11 cellular contexts compared by ENCODE assay signal in genomic region chr15:38050529-38050928, GRCh38.
DNase-seq lines count a peak whose midpoint lies in the region; ATAC-seq, FAIRE-seq and TF ChIP-seq lines count a peak whose summit lies in the region.
"Had no signal": no experiment of that assay in that cellular context is flagged by ENCODE, and none has a peak within 500 bp of the region (broad histone marks: within the 10 kb centered on the region; RNA-seq: fewer than 3 reads in every experiment).

No MANE protein-coding gene starts in this region.

- H3K27me3 ChIP-seq in lower lobe of right lung (ENCODE audit: low read depth) (no peaks in the 10 kb centered on the region), mesendoderm (ENCODE audit: insufficient read depth, low read length, poor library complexity) (no peaks in the 10 kb centered on the region)

- TF ChIP-seq EP300 in A549 (IDR thresholded peaks at IDR 0.05), result no peak

- no peak overlapping the region for H3K56ac ChIP-seq in mesendoderm (ENCODE audit: low read length)

- no peak overlapping the region for H2BK120ac ChIP-seq in mesendoderm (ENCODE audit: low read depth, low read length)

- 12% methylated on average over 3 of the region's 3 CpGs for WGBS in A549 (ENCODE audit: missing lambda C conversion rate)
- no CpG with 5 or more reads among the region's 3 CpGs for WGBS in mesendoderm (ENCODE audit: extremely low coverage, insufficient coverage, low lambda C conversion rate)

- H2BK5ac ChIP-seq in mesendoderm (ENCODE audit: low read length), result no peak overlapping the region

- no peak overlapping the region for H3K9ac ChIP-seq in mesendoderm (ENCODE audit: low read length)

- TF ChIP-seq POLR2A in A549 (IDR thresholded peaks at IDR 0.05; ENCODE audit: low read length), result no peak

- H3K79me2 ChIP-seq in mesendoderm (ENCODE audit: control insufficient read depth, insufficient read depth, low read length), result no peaks in the 10 kb centered on the region

- H3K9me3 ChIP-seq in A549, result no peaks in the 10 kb centered on the region
- H3K9me3 ChIP-seq in lower lobe of right lung, result no peaks in the 10 kb centered on the region

- H3K18ac ChIP-seq in mesendoderm (ENCODE audit: low read length), result no peak overlapping the region

- H3K79me1 ChIP-seq in mesendoderm (ENCODE audit: low read length), result no peaks in the 10 kb centered on the region

- H4K8ac ChIP-seq in mesendoderm (ENCODE audit: low read depth, low read length), result no peak overlapping the region

- peaks cover 4% of the 10 kb centered on the region; the same call in 1 of the 3 replicates for H3K4me1 ChIP-seq in A549
- H3K4me1 ChIP-seq in lower lobe of right lung, result no peaks in the 10 kb centered on the region
- no peaks in the 10 kb centered on the region for H3K4me1 ChIP-seq in mesendoderm (ENCODE audit: control insufficient read depth, low read depth, low read length)

- no peak overlapping the region for H3K23ac ChIP-seq in mesendoderm (ENCODE audit: low read length)

- intact Hi-C loops in lower lobe of right lung (cut with DNase I), result no loop called here

- H3K36me3 ChIP-seq in lower lobe of right lung (no peaks in the 10 kb centered on the region), mesendoderm (ENCODE audit: control insufficient read depth, insufficient read depth, low read length) (no peaks in the 10 kb centered on the region)
- H3K36me3 ChIP-seq: WERI-Rb-1 had no signal

- no peak overlapping the region for H3K4ac ChIP-seq in mesendoderm (ENCODE audit: low read depth, low read length)

- no peak overlapping the region for H3K4me3 ChIP-seq in A549
- no peak overlapping the region for H3K4me3 ChIP-seq in lower lobe of right lung
- H3K4me3 ChIP-seq in mesendoderm (ENCODE audit: low read length), result no peak overlapping the region

- H4K5ac ChIP-seq in mesendoderm (ENCODE audit: low read length), result no peak overlapping the region

- no peak for ATAC-seq in A549
- ATAC-seq in lower lobe of right lung, result peak; percentile 62 to 75
- ATAC-seq in GM18520 (IDR thresholded peaks at IDR 0.05; ENCODE audit: unreplicated experiment), result no peak

- POLR2A ChIA-PET in A549 (lab: Yijun Ruan, JAX), result no interaction called here

- no peak for FAIRE-seq in A549 (lab: Jason Lieb, UNC)

- H3K4me2 ChIP-seq in A549 (0 out of 3 replicates have a peak overlapping the region, but pooled peaks have one; percentile 21), mesendoderm (ENCODE audit: low read length) (no peak overlapping the region)

- no peak overlapping the region for H2BK15ac ChIP-seq in mesendoderm (replicated peaks; ENCODE audit: low read depth)

- TF ChIP-seq CTCF in A549 (IDR thresholded peaks at IDR 0.05) (no peak), lower lobe of right lung (IDR thresholded peaks at IDR 0.05) (no peak)

- CTCF ChIA-PET in A549 (lab: Yijun Ruan, JAX), result interaction anchor here (1.2 to 1.6 kb wide), 2 partner anchors 48 to 54 kb away, joined by 3 to 5 read pairs; no protein-coding TSS in a partner anchor

- DNase-seq in A549 (ENCODE audit: low read depth in 1 of 2, low spot score in 1 of 2), result no peak
- DNase-seq in HuH-7 (ENCODE audit: low spot score), result peak; percentile 10
- DNase-seq in dermis blood vessel endothelial cell, result peak; percentile 67
- no peak for DNase-seq in lower lobe of right lung
- DNase-seq in DMS153 treated with DMSO at 0.1 percent for 48 hours (lab: John Stamatoyannopoulos, UW; ENCODE audit: unreplicated experiment), result no peak
- DNase-seq in mesendoderm, result no peak
- no peak for DNase-seq in amniotic stem cell (lab: John Stamatoyannopoulos, UW)
- DNase-seq: cortex of kidney, NCI-H1694 treated with DMSO at 0.1 percent for 48 hours, WERI-Rb-1 had no signal

- H2AK5ac ChIP-seq in mesendoderm (ENCODE audit: low read length), result no peak overlapping the region

- H3K27ac ChIP-seq in A549, result no peak overlapping the region
- peak overlapping the region; percentile 2 for H3K27ac ChIP-seq in lower lobe of right lung
- H3K27ac ChIP-seq in mesendoderm (ENCODE audit: low read depth, low read length), result no peak overlapping the region
- H3K27ac ChIP-seq: WERI-Rb-1 had no signal

- no peak for TF ChIP-seq RAD21 in A549 (conservative IDR thresholded peaks at IDR 0.05 in 1 of 2, IDR thresholded peaks at IDR 0.05 in 1 of 2)

TF ChIP-seq in A549, 52 proteins besides CTCF, POLR2A, EP300 and RAD21:
- no peak for TF ChIP-seq RCOR1 (IDR thresholded peaks at IDR 0.05; ENCODE audit: low read depth, low read length)
- peak; percentile 89 for TF ChIP-seq MAFK (IDR thresholded peaks at IDR 0.05; ENCODE audit: partially characterized antibody)

Comparison
In these comparisons a context has a peak if more than half of its experiments do, and no peak if none do; other contexts are left out.
1. ATAC-seq: peak in lower lobe of right lung (2 of 2); none in A549 (0 of 2) and GM18520 (single experiment).
2. DNase-seq: peak in HuH-7 (single experiment) and dermis blood vessel endothelial cell (single experiment); none in A549 (0 of 2), lower lobe of right lung (single experiment), DMS153 treated with DMSO at 0.1 percent for 48 hours (single experiment), mesendoderm (single experiment) and amniotic stem cell (single experiment).